8 cellular contexts compared by ENCODE assay signal in the genomic region with DNA sequence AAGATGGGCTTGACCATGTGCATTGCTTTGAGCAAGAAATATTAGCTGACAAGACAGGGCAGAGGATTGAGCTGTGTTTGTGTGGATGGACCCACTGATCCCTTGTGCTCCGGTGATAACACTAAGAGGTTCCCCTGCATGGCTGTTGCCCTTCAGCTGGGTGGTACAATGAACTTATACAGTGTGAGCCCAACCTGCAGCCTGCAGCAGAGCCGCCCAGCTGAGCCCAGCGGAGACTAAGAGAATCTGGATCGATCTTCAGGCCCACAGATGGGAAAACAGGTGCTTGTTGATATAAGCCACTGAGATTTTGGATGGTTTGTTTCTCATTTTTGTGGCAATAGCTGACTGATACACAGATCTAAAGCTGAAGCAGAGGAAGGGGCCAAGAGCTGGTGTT.
"Had no signal": no experiment of that assay in that cellular context is flagged by ENCODE, and none has a peak within 500 bp of the region (broad histone marks: within the 10 kb centered on the region; RNA-seq: fewer than 3 reads in every experiment).

No MANE protein-coding gene starts in this region.

- DNase-seq: GOT3, H7, IMR-90, KG1 had no signal

- ATAC-seq: HCT116, K562 had no signal

- H3K4me1 ChIP-seq: HAP-1 had no signal

- H3K4me3 ChIP-seq: HAP-1, K562 had no signal

- H3K36me3 ChIP-seq: HAP-1 had no signal

- H3K27ac ChIP-seq: HL-60 had no signal
